Comparison of ENCODE assay signal across 9 cellular contexts in the genomic region with DNA sequence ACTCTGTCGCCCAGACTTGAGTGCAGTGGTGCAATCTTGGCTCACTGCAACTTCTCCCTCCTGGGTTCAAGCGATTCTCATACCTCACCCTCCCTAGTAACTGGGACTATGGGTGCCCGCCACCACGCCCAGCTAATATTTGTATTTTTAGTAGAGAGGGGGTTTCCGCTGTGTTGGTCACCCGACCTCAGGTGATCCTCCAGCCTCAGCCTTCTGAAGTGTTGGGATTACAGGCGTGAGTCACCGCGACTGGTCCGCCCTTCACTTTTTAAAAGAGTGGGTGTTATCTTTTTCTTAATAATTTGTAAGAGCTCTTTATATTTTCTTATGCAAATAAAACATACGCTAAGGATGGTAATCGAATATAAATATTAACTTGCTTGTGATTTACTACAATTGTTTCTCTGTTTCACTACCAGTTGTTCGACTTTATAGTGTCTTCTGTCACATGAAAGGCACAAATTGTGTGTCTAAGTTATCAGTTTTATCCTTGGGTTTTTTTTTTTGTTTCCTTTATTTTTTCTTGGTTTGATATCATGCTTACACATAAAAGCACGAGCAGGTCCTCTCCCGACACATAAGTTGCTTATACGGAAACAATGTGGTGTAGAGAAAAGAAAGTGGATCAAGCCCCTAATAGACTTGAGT. TPM values are rescaled to one million over a fixed set of nuclear protein-coding genes. Genes with fewer than 3 reads are reported as not detected.
A peak's percentile ranks its signal among the peaks of the same experiment; 100 is the strongest.
DNase-seq lines count a peak whose midpoint lies in the region; ATAC-seq, FAIRE-seq and TF ChIP-seq lines count a peak whose summit lies in the region.
"Had no signal": no experiment of that assay in that cellular context is flagged by ENCODE, and none has a peak within 500 bp of the region (broad histone marks: within the 10 kb centered on the region; RNA-seq: fewer than 3 reads in every experiment).

No MANE protein-coding gene starts in this region.

- H3K27me3 Mint-ChIP-seq in activated naive CD8-positive, alpha-beta T cell treated with anti-CD3 and anti-CD28 coated beads, Interleukin-2, amount 50 U/mL, for 24 hours, result no peaks in the 10 kb centered on the region

- peak overlapping the region; percentile 97 for H3K9ac ChIP-seq in HepG2 (ENCODE audit: insufficient read depth, low read depth, low read length)

- no peak for TF ChIP-seq EP300 in HepG2 (IDR thresholded peaks at IDR 0.05; ENCODE audit: low read depth in 2 of 2, low read length in 2 of 2)
- no peak for TF ChIP-seq EP300 in HepG2 (CRISPR knock-in tag; IDR thresholded peaks at IDR 0.05; ENCODE audit: borderline replicate concordance)
- no peak for TF ChIP-seq EP300 in suprapubic skin (IDR thresholded peaks at IDR 0.05)

- POLR2A ChIA-PET in HepG2 (lab: Yijun Ruan, JAX), result interaction anchor here (0.6 to 1.2 kb wide), 2 partner anchors 71 to 262 kb away, joined by 4 to 6 read pairs; a partner anchor contains a TSS

- BruUV-seq in HepG2 (replicated peaks; lab: Mats Ljungman, UMichigan), result no TSS peak

- peak overlapping the region; percentile 82 for H3K4me2 ChIP-seq in HepG2 (ENCODE audit: low read depth, low read length)

- TF ChIP-seq CTCF in HepG2 (CRISPR knock-in tag; IDR thresholded peaks at IDR 0.05) (no peak), suprapubic skin (IDR thresholded peaks at IDR 0.05) (no peak)

- H3K36me3 ChIP-seq in HepG2 (replicated peaks in 1 of 2; ENCODE audit: control insufficient read depth in 1 of 2, insufficient read depth in 2 of 2, low read length in 2 of 2) (no peaks in the 10 kb centered on the region), suprapubic skin (no peaks in the 10 kb centered on the region)

- H3K4me3 ChIP-seq in HepG2 (replicated peaks in 1 of 3; ENCODE audit: insufficient read depth in 1 of 3, low read depth in 2 of 3, low read length in 3 of 3) (peak overlapping the region; percentile 90 to 94 (median 94)), suprapubic skin (peak overlapping the region; percentile 99)

- intact Hi-C loops in HepG2 (cut with micrococcal nuclease; ENCODE audit: unreplicated experiment), result loop anchor here (2.0 to 10.0 kb wide), 2 partner anchors 49 to 523 kb away; no protein-coding TSS in a partner anchor

- no peak for TF ChIP-seq POLR2A in HepG2 (IDR thresholded peaks at IDR 0.05; ENCODE audit: insufficient read depth in 1 of 2, low read depth in 2 of 2, low read length in 2 of 2)
- no peak for TF ChIP-seq POLR2A in suprapubic skin (IDR thresholded peaks at IDR 0.05)

- CTCF ChIA-PET in HepG2 (lab: Yijun Ruan, JAX; ENCODE audit: low intra/inter-chr PET ratio, low total read pairs), result no interaction called here

- DNase-seq in stimulated activated naive CD4-positive, alpha-beta T cell treated with Interleukin-2 at 50 U/mL for 16 hours (lab: John Stamatoyannopoulos, UW), result peak; percentile 25
- DNase-seq in stimulated activated naive CD4-positive, alpha-beta T cell (lab: John Stamatoyannopoulos, UW), result no peak
- DNase-seq in activated naive CD8-positive, alpha-beta T cell treated with anti-CD3 and anti-CD28 coated beads, Interleukin-2, amount 50 U/mL, for 24 hours, result peak; percentile 46
- DNase-seq in HepG2 (ENCODE audit: low spot score) (no peak), suprapubic skin (ENCODE audit: low spot score in 2 of 2) (no peak), activated gamma-delta T cell (lab: John Stamatoyannopoulos, UW) (no peak), GM19239 (ENCODE audit: insufficient read length, low spot score) (no peak), GF-D8 (lab: John Stamatoyannopoulos, UW) (no peak)

- peak overlapping the region; percentile 92 for H3K4me3 Mint-ChIP-seq in activated naive CD8-positive, alpha-beta T cell treated with anti-CD3 and anti-CD28 coated beads, Interleukin-2, amount 50 U/mL, for 24 hours

- in situ Hi-C loops in HepG2 (cut with HindIII; ENCODE audit: extremely low pct_ligation_motif_present, low pct_unique_long_range_greater_than_20kb), result no loop called here

- 5% methylated on average over 16 of the region's 16 CpGs for WGBS in HepG2 (ENCODE audit: low lambda C conversion rate)
- WGBS in suprapubic skin, result 66% methylated on average over 16 of the region's 16 CpGs

- FAIRE-seq in HepG2 (lab: Jason Lieb, UNC), result peak; percentile 50
- FAIRE-seq in GM19239 (lab: Jason Lieb, UNC), result no peak
- FAIRE-seq: GM18507 had no signal

- H3K9me3 Mint-ChIP-seq in activated naive CD8-positive, alpha-beta T cell treated with anti-CD3 and anti-CD28 coated beads, Interleukin-2, amount 50 U/mL, for 24 hours, result no peaks in the 10 kb centered on the region

- peaks cover 17% of the 10 kb centered on the region for H4K20me1 ChIP-seq in HepG2 (ENCODE audit: insufficient read depth, low read length)

- no peak for TF ChIP-seq RAD21 in HepG2 (CRISPR knock-in tag; IDR thresholded peaks at IDR 0.05)

- no peaks in the 10 kb centered on the region for H3K9me3 ChIP-seq in HepG2 (ENCODE audit: low read length)
- H3K9me3 ChIP-seq in suprapubic skin, result no peaks in the 10 kb centered on the region

- H3K27ac ChIP-seq in HepG2 (ENCODE audit: extremely low read length, insufficient read depth, low read length), result no peak overlapping the region
- peak overlapping the region; percentile 100 for H3K27ac ChIP-seq in suprapubic skin

- peaks cover 21% of the 10 kb centered on the region for H3K4me1 Mint-ChIP-seq in activated naive CD8-positive, alpha-beta T cell treated with anti-CD3 and anti-CD28 coated beads, Interleukin-2, amount 50 U/mL, for 24 hours

- H3K27me3 ChIP-seq in HepG2 (ENCODE audit: control insufficient read depth in 1 of 2, insufficient read depth in 2 of 2, low read length in 2 of 2), result no peaks in the 10 kb centered on the region; a peak in 1 of 5 replicates
- H3K27me3 ChIP-seq in suprapubic skin, result no peaks in the 10 kb centered on the region

- H3K36me3 Mint-ChIP-seq in activated naive CD8-positive, alpha-beta T cell treated with anti-CD3 and anti-CD28 coated beads, Interleukin-2, amount 50 U/mL, for 24 hours (ENCODE audit: low read depth), result peaks cover 15% of the 10 kb centered on the region

- H2AFZ ChIP-seq in HepG2 (ENCODE audit: low read length), result peak overlapping the region; percentile 7

- peaks cover 31% of the 10 kb centered on the region for H3K79me2 ChIP-seq in HepG2 (ENCODE audit: insufficient read depth, low read length)

- ATAC-seq in activated naive CD8-positive, alpha-beta T cell treated with anti-CD3 and anti-CD28 coated beads, Interleukin-2, amount 50 U/mL, for 24 hours, result no peak
- ATAC-seq in HepG2, result no peak

- H3K27ac Mint-ChIP-seq in activated naive CD8-positive, alpha-beta T cell treated with anti-CD3 and anti-CD28 coated beads, Interleukin-2, amount 50 U/mL, for 24 hours, result peak overlapping the region; percentile 98

- H3K4me1 ChIP-seq in HepG2 (ENCODE audit: insufficient read depth, low read length), result peaks cover 6% of the 10 kb centered on the region
- peaks cover 28% of the 10 kb centered on the region for H3K4me1 ChIP-seq in suprapubic skin

TF ChIP-seq in HepG2, 621 proteins besides CTCF, POLR2A, EP300 and RAD21 (continues in another document):
- TF ChIP-seq ZNF605 (CRISPR knock-in tag; IDR thresholded peaks at IDR 0.05) (no peak), SMAD3 (CRISPR knock-in tag; IDR thresholded peaks at IDR 0.05) (no peak), ETV5 (CRISPR knock-in tag; IDR thresholded peaks at IDR 0.05; ENCODE audit: borderline replicate concordance) (peak; percentile 20; the same call in 1 of the 2 replicates), ZNF460 (CRISPR knock-in tag; IDR thresholded peaks at IDR 0.05; ENCODE audit: borderline replicate concordance) (peak; percentile 44; the same call in 1 of the 2 replicates), BHLHE40 (IDR thresholded peaks at IDR 0.05; ENCODE audit: low read length) (peak; percentile 74), NCOA1 (CRISPR knock-in tag; IDR thresholded peaks at IDR 0.05) (no peak), FOSL2 (CRISPR knock-in tag; IDR thresholded peaks at IDR 0.05) (peak; percentile 86), SMAD1 (CRISPR knock-in tag; IDR thresholded peaks at IDR 0.05; ENCODE audit: borderline replicate concordance, low read depth) (no peak), ZBTB3 (CRISPR knock-in tag; IDR thresholded peaks at IDR 0.05; ENCODE audit: borderline replicate concordance, low read depth) (0 out of 2 replicates have a peak, but pooled peaks have one; percentile 61)
- TF ChIP-seq, protein P1, sequence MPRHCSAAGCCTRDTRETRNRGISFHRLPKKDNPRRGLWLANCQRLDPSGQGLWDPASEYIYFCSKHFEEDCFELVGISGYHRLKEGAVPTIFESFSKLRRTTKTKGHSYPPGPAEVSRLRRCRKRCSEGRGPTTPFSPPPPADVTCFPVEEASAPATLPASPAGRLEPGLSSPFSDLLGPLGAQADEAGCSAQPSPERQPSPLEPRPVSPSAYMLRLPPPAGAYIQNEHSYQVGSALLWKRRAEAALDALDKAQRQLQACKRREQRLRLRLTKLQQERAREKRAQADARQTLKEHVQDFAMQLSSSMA (CRISPR knock-in tag; IDR thresholded peaks at IDR 0.05), result no peak

RNA-seq across cellular contexts. Expression of a gene that starts 1.9 kb away (rescaled TPM):
- total RNA-seq in HepG2 (2016; rRNA removed; fragmentation: Illumina TruSeq; extraction: Trizol), result 72.2 and 101 TPM in 2 replicates
- total RNA-seq in HepG2 (2016; cell fraction: cytosol; rRNA removed; fragmentation: Illumina TruSeq; extraction: Trizol; ENCODE audit: low read depth), result 66.3 and 69.1 TPM in 2 replicates
- 70.0 and 97.0 TPM in 2 replicates for total RNA-seq in HepG2 (2016; cell fraction: insoluble cytoplasmic fraction; rRNA removed; fragmentation: Illumina TruSeq; extraction: Trizol)
- 43.3 and 49.9 TPM in 2 replicates for total RNA-seq in HepG2 (2016; cell fraction: membrane; rRNA removed; fragmentation: Illumina TruSeq; extraction: Trizol)
- total RNA-seq in HepG2 (2016; cell fraction: nucleus; rRNA removed; fragmentation: Illumina TruSeq; extraction: Trizol), result 71.5 and 77.9 TPM in 2 replicates
- polyA plus RNA-seq in HepG2 (2011; rRNA removed), result 22.4 and 27.1 TPM in 2 replicates
- polyA plus RNA-seq in HepG2 (2011; cell fraction: cytosol; rRNA removed), result 8.1 and 15.4 TPM in 2 replicates
- 13.5 and 16.6 TPM in 2 replicates for polyA plus RNA-seq in HepG2 (2011; cell fraction: nucleus; rRNA removed)
- 37.4 and 42.2 TPM in 2 replicates for polyA plus RNA-seq in HepG2 (2012)
- polyA plus RNA-seq in HepG2 (2016; cell fraction: cytosol; fragmentation: Illumina TruSeq; extraction: Trizol; ENCODE audit: low read depth), result 2.8 and 3.5 TPM in 2 replicates
- polyA plus RNA-seq in HepG2 (2016; cell fraction: insoluble cytoplasmic fraction; fragmentation: Illumina TruSeq; extraction: Trizol; ENCODE audit: low read depth), result 68.2 and 77.7 TPM in 2 replicates
- 12.7 and 15.4 TPM in 2 replicates for polyA plus RNA-seq in HepG2 (2016; cell fraction: membrane; fragmentation: Illumina TruSeq; extraction: Trizol; ENCODE audit: low read depth)
- polyA plus RNA-seq in HepG2 (2016; cell fraction: nucleus; fragmentation: Illumina TruSeq; extraction: Trizol; ENCODE audit: insufficient read depth, low read depth), result 97.7 and 101 TPM in 2 replicates
- polyA minus RNA-seq in HepG2 (2011; rRNA and poly(A)+ RNA removed; ENCODE audit: low replicate concordance), result 7.1 and 12.3 TPM in 2 replicates
- 23.4 and 24.7 TPM in 2 replicates for polyA minus RNA-seq in HepG2 (2011; cell fraction: cytosol; rRNA and poly(A)+ RNA removed)
- polyA minus RNA-seq in HepG2 (2011; cell fraction: nucleus; rRNA and poly(A)+ RNA removed), result 86.4 and 87.5 TPM in 2 replicates
- total RNA-seq in suprapubic skin, result 10 to 100 TPM; 49.3 to 74.8 (median 62.5) TPM

Comparison
In these comparisons a context has a peak if more than half of its experiments do, and no peak if none do; other contexts are left out.
1. DNase-seq: peak in stimulated activated naive CD4-positive, alpha-beta T cell treated with Interleukin-2 at 50 U/mL for 16 hours (single experiment) and activated naive CD8-positive, alpha-beta T cell treated with anti-CD3 and anti-CD28 coated beads, Interleukin-2, amount 50 U/mL, for 24 hours (single experiment); none in stimulated activated naive CD4-positive, alpha-beta T cell (0 of 6), HepG2 (single experiment), suprapubic skin (0 of 2), activated gamma-delta T cell (single experiment), GM19239 (single experiment) and GF-D8 (single experiment).